ENCODE assay signal across 1 cellular context in the genomic region with DNA sequence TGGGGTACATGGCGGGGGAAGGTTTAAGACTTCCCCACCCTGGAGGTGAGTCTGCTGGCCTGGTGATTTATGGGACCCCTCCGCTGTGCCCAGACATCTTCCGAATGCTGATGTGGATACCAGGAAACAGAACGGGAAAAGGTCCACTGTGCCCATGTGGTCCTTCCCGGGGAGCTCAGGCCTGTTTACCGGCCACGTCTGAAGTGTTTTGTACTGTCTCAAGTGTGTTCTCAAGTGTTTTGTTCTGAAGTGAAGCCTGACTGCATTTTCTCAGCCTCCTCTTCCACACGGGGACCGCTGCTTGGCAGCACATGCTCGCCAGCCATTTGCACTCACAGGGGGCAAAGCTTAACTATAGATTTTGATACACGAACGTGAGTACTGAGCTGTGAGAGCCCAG.
TF ChIP-seq lines count a peak whose summit lies in the region.

No MANE protein-coding gene starts in this region.

TF ChIP-seq in GM23338, 12 proteins besides CTCF, POLR2A, EP300 and RAD21 (continued from another document):
- TF ChIP-seq, protein P1, sequence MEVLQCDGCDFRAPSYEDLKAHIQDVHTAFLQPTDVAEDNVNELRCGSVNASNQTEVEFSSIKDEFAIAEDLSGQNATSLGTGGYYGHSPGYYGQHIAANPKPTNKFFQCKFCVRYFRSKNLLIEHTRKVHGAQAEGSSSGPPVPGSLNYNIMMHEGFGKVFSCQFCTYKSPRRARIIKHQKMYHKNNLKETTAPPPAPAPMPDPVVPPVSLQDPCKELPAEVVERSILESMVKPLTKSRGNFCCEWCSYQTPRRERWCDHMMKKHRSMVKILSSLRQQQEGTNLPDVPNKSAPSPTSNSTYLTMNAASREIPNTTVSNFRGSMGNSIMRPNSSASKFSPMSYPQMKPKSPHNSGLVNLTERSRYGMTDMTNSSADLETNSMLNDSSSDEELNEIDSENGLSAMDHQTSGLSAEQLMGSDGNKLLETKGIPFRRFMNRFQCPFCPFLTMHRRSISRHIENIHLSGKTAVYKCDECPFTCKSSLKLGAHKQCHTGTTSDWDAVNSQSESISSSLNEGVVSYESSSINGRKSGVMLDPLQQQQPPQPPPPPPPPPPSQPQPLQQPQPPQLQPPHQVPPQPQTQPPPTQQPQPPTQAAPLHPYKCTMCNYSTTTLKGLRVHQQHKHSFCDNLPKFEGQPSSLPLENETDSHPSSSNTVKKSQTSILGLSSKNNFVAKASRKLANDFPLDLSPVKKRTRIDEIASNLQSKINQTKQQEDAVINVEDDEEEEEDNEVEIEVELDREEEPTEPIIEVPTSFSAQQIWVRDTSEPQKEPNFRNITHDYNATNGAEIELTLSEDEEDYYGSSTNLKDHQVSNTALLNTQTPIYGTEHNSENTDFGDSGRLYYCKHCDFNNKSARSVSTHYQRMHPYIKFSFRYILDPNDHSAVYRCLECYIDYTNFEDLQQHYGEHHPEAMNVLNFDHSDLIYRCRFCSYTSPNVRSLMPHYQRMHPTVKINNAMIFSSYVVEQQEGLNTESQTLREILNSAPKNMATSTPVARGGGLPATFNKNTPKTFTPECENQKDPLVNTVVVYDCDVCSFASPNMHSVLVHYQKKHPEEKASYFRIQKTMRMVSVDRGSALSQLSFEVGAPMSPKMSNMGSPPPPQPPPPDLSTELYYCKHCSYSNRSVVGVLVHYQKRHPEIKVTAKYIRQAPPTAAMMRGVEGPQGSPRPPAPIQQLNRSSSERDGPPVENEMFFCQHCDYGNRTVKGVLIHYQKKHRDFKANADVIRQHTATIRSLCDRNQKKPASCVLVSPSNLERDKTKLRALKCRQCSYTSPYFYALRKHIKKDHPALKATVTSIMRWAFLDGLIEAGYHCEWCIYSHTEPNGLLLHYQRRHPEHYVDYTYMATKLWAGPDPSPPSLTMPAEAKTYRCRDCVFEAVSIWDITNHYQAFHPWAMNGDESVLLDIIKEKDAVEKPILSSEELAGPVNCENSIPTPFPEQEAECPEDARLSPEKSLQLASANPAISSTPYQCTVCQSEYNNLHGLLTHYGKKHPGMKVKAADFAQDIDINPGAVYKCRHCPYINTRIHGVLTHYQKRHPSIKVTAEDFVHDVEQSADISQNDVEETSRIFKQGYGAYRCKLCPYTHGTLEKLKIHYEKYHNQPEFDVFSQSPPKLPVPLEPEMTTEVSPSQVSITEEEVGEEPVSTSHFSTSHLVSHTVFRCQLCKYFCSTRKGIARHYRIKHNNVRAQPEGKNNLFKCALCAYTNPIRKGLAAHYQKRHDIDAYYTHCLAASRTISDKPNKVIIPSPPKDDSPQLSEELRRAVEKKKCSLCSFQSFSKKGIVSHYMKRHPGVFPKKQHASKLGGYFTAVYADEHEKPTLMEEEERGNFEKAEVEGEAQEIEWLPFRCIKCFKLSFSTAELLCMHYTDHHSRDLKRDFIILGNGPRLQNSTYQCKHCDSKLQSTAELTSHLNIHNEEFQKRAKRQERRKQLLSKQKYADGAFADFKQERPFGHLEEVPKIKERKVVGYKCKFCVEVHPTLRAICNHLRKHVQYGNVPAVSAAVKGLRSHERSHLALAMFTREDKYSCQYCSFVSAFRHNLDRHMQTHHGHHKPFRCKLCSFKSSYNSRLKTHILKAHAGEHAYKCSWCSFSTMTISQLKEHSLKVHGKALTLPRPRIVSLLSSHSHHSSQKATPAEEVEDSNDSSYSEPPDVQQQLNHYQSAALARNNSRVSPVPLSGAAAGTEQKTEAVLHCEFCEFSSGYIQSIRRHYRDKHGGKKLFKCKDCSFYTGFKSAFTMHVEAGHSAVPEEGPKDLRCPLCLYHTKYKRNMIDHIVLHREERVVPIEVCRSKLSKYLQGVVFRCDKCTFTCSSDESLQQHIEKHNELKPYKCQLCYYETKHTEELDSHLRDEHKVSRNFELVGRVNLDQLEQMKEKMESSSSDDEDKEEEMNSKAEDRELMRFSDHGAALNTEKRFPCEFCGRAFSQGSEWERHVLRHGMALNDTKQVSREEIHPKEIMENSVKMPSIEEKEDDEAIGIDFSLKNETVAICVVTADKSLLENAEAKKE (CRISPR knock-in tag; IDR thresholded peaks at IDR 0.05), result no peak
TF ChIP-seq in GM23338: peak in this region for 0.
